In genomic region chr3:182245059-182245458, GRCh38 we compare ENCODE assay signal across 21 cellular contexts.
A peak's percentile ranks its signal among the peaks of the same experiment; 100 is the strongest.
DNase-seq lines count a peak whose midpoint lies in the region; ATAC-seq, FAIRE-seq and TF ChIP-seq lines count a peak whose summit lies in the region.
"Had no signal": no experiment of that assay in that cellular context is flagged by ENCODE, and none has a peak within 500 bp of the region (broad histone marks: within the 10 kb centered on the region; RNA-seq: fewer than 3 reads in every experiment).

No MANE protein-coding gene starts in this region.

- peak; percentile 21 for DNase-seq in DND-41
- no peak for DNase-seq in bronchial epithelial cell (ENCODE audit: low read depth)
- no peak for DNase-seq in urothelium cell line (ENCODE audit: low spot score)
- DNase-seq in activated CD4-positive, alpha-beta T cell treated with anti-CD3 and anti-CD28 coated beads for 1 hour: no peak
- DNase-seq in DMS79 (lab: John Stamatoyannopoulos, UW): no peak
- no peak for DNase-seq in NCI-H146 treated with DMSO at 0.1 percent for 48 hours (lab: John Stamatoyannopoulos, UW; ENCODE audit: unreplicated experiment)
- DNase-seq: 8988T; Calu3; CD4-positive, alpha-beta memory T cell; COR-L47; DMS53; EL; GDM1; H9; HFFc6 had no signal

- H3K4me3 ChIP-seq in DND-41 (ENCODE audit: low read depth in 1 of 2, low read length in 2 of 2) (no peak overlapping the region), bronchial epithelial cell (ENCODE audit: low read depth, low read length) (no peak overlapping the region)
- H3K4me3 ChIP-seq: A549, GM12878, GM23338 had no signal

- TF ChIP-seq CTCF in DND-41 (IDR thresholded peaks at IDR 0.05; ENCODE audit: borderline replicate concordance, extremely low read depth, low read length, poor library complexity, severe bottlenecking) (no peak), bronchial epithelial cell (IDR thresholded peaks at IDR 0.05; ENCODE audit: insufficient read depth, low read length, severe bottlenecking) (no peak)

- H3K9me3 ChIP-seq in DND-41 (ENCODE audit: insufficient read depth, low read length, severe bottlenecking): no peaks in the 10 kb centered on the region
- H3K9me3 ChIP-seq: A549 had no signal

- H3K27ac ChIP-seq in DND-41 (ENCODE audit: low read length) (no peak overlapping the region), cingulate gyrus (ENCODE audit: low read depth, low read length) (peak overlapping the region; percentile 82)
- H3K27ac ChIP-seq: A549 had no signal

- H3K79me2 ChIP-seq in DND-41 (ENCODE audit: insufficient read depth, low read length): no peaks in the 10 kb centered on the region

- ATAC-seq in DND-41 (ENCODE audit: insufficient read depth, low read depth): peak; percentile 41; the same call in 1 of the 3 replicates
- ATAC-seq: A549, GM12878, HCT116 had no signal

- H2AFZ ChIP-seq in DND-41 (ENCODE audit: low read depth, low read length): no peak overlapping the region

- no peaks in the 10 kb centered on the region for H3K4me1 ChIP-seq in DND-41 (ENCODE audit: insufficient read depth, low read length)
- H3K4me1 ChIP-seq: A549 had no signal

- H3K9ac ChIP-seq in DND-41 (ENCODE audit: low read depth, low read length): no peak overlapping the region

- H3K4me2 ChIP-seq in DND-41 (ENCODE audit: insufficient read depth, low read length): no peak overlapping the region
- H3K4me2 ChIP-seq: A549, GM23338 had no signal

- no peaks in the 10 kb centered on the region for H4K20me1 ChIP-seq in DND-41 (ENCODE audit: insufficient read depth, low read length)

- FAIRE-seq in bronchial epithelial cell (lab: Jason Lieb, UNC) (peak; percentile 72), urothelium cell line (lab: Jason Lieb, UNC) (peak; percentile 44)
- FAIRE-seq: A549, GM12878, GM18507 had no signal

- no peaks in the 10 kb centered on the region for H3K36me3 ChIP-seq in DND-41 (ENCODE audit: insufficient read depth, low read length)
- no peaks in the 10 kb centered on the region for H3K36me3 ChIP-seq in bronchial epithelial cell (ENCODE audit: control insufficient read depth, insufficient read depth, low read length)

- H3K27me3 ChIP-seq in DND-41 (ENCODE audit: insufficient read depth, low read length, poor library complexity) (no peaks in the 10 kb centered on the region), bronchial epithelial cell (ENCODE audit: control insufficient read depth, insufficient read depth, low read length) (no peaks in the 10 kb centered on the region)
